In the genomic region with DNA sequence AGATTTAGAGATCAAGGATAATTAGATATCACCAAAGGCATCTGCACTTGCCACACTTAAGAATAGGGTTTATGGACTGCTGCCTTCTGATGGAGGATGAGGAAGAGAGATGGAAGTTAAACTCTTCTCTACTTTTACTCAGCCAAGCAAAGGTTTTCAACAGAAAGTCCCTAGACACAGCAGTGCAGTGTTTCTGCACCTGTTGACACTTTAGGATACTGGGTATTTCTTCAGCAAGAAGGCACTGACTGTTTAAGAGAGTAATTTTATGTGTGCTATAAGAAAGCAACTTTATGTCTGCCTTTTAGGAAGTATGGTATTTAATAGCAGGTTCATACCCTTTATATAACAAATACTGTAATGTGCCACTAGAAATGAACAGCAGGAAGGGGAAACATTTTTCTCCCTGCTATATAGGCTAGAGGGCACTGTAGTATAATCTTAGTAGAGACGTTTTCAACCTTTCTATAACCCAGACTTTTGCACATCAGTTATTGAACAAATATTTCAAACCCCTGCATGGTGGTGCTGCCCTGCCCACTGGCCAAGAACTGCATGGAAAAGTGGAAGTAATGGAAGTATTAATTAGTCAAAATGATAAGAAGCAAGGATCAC, we compare ENCODE assay signal across 14 cellular contexts.
A peak's percentile ranks its signal among the peaks of the same experiment; 100 is the strongest.
DNase-seq lines count a peak whose midpoint lies in the region; ATAC-seq, FAIRE-seq and TF ChIP-seq lines count a peak whose summit lies in the region.
"Had no signal": no experiment of that assay in that cellular context is flagged by ENCODE, and none has a peak within 500 bp of the region (broad histone marks: within the 10 kb centered on the region; RNA-seq: fewer than 3 reads in every experiment).

No MANE protein-coding gene starts in this region.

- peak; percentile 52 for ATAC-seq in K562
- ATAC-seq in HG03280 (IDR thresholded peaks at IDR 0.05; ENCODE audit: unreplicated experiment), result no peak

- H3K9ac ChIP-seq in K562 (ENCODE audit: insufficient read depth in 1 of 2, low read depth in 2 of 2, low read length in 2 of 2), result no peak overlapping the region
- H3K9ac ChIP-seq: BLaER1 had no signal

- DNase-seq in T47D (ENCODE audit: low read depth in 1 of 2, low spot score in 1 of 2), result peak; percentile 11 to 47
- no peak for DNase-seq in breast epithelium (ENCODE audit: low spot score in 2 of 2)
- peak; percentile 16 for DNase-seq in NCI-H446 treated with DMSO at 0.1 percent for 48 hours (lab: John Stamatoyannopoulos, UW)
- no peak for DNase-seq in K562 (ENCODE audit: extremely low read depth in 1 of 4, low spot score in 3 of 4)
- DNase-seq in COLO829 (ENCODE audit: low spot score), result no peak
- no peak for DNase-seq in NOMO-1 treated with dmso at 0.1 percent for 144 hours (lab: John Stamatoyannopoulos, UW; ENCODE audit: unreplicated experiment)
- DNase-seq in stimulated activated CD4-positive, alpha-beta T cell treated with anti-CD3 and anti-CD28 coated beads, Interleukin-4, amount 100 ng/mL, for 24 hours, result no peak
- DNase-seq: activated CD4-positive, alpha-beta T cell treated with anti-CD3 and anti-CD28 coated beads, Interleukin-2, amount 10 ng/mL, durations not matched to agents 7 days and 5 days; effector memory CD4-positive, alpha-beta T cell; GDM1; H9 had no signal

- POLR2A ChIA-PET in K562 (lab: Yijun Ruan, JAX), result no interaction called here

- intact Hi-C loops in breast epithelium (cut with DNase I; ENCODE audit: low total_unique reads), result no loop called here
- intact Hi-C loops in K562 (cut with micrococcal nuclease), result loop anchor here (1.0 kb wide), 1 partner anchor 114 kb away; no protein-coding TSS in a partner anchor

- WGBS in K562 (ENCODE audit: insufficient coverage, low coverage, missing lambda C conversion rate), result 0% methylated on average over 1 of the region's 1 CpG

- no peaks in the 10 kb centered on the region for H3K4me1 ChIP-seq in breast epithelium
- no peaks in the 10 kb centered on the region for H3K4me1 ChIP-seq in K562 (replicated peaks in 1 of 2; ENCODE audit: control insufficient read depth in 2 of 2, insufficient read depth in 2 of 2, low read length in 2 of 2)

- H3K36me3 ChIP-seq in breast epithelium, result no peaks in the 10 kb centered on the region
- H3K36me3 ChIP-seq in K562 (ENCODE audit: control insufficient read depth, insufficient read depth, low read length), result no peaks in the 10 kb centered on the region
- H3K36me3 ChIP-seq: BLaER1 had no signal

- no peak for TF ChIP-seq RAD21 in K562 (CRISPR knock-in tag; conservative IDR thresholded peaks at IDR 0.05 in 1 of 2, IDR thresholded peaks at IDR 0.05 in 1 of 2)

- no peak overlapping the region for H2AFZ ChIP-seq in K562 (ENCODE audit: low read depth, low read length)

- BruUV-seq in K562 (replicated peaks; lab: Mats Ljungman, UMichigan), result no TSS peak

- no peak for FAIRE-seq in K562 (lab: Jason Lieb, UNC)
- FAIRE-seq: GM18507 had no signal

- no peaks in the 10 kb centered on the region for H4K20me1 ChIP-seq in K562 (replicated peaks; ENCODE audit: control insufficient read depth, insufficient read depth, low read length)
- H4K20me1 ChIP-seq: BLaER1 had no signal

- no peaks in the 10 kb centered on the region for H3K79me2 ChIP-seq in K562 (ENCODE audit: control insufficient read depth, insufficient read depth, low read length)

- TF ChIP-seq EP300 in K562 (IDR thresholded peaks at IDR 0.05; ENCODE audit: low read length), result no peak

- TF ChIP-seq CTCF in breast epithelium (IDR thresholded peaks at IDR 0.05), result no peak
- peak in 1 of 3 experiments; percentile 41; a peak in 2 of 6 replicates for TF ChIP-seq CTCF in K562 (IDR thresholded peaks at IDR 0.05 in 2 of 3, conservative IDR thresholded peaks at IDR 0.05 in 1 of 3; ENCODE audit: insufficient read depth in 2 of 3, low read depth in 1 of 3, low read length in 3 of 3)

- no peak overlapping the region for H3K4me3 ChIP-seq in breast epithelium
- H3K4me3 ChIP-seq in K562, result no peak overlapping the region
- H3K4me3 ChIP-seq: BLaER1 had no signal

- in situ Hi-C loops in T47D (cut with HindIII; ENCODE audit: low pct_unique_long_range_greater_than_20kb, low sequenced_read_pairs), result no loop called here
- in situ Hi-C loops in K562 (cut with MboI), result no loop called here

- H3K9me3 ChIP-seq in breast epithelium (no peaks in the 10 kb centered on the region), K562 (replicated peaks; ENCODE audit: control insufficient read depth, insufficient read depth, low read depth, low read length) (no peaks in the 10 kb centered on the region)
- H3K9me3 ChIP-seq: BLaER1 had no signal

- H3K9me1 ChIP-seq in K562 (ENCODE audit: control insufficient read depth, insufficient read depth, low read length), result no peaks in the 10 kb centered on the region

- no peak for TF ChIP-seq POLR2A in breast epithelium (IDR thresholded peaks at IDR 0.05)
- no peak for TF ChIP-seq POLR2A in K562 (conservative IDR thresholded peaks at IDR 0.05)

- H3K4me2 ChIP-seq in K562 (ENCODE audit: insufficient read depth, low read length), result no peak overlapping the region
- H3K4me2 ChIP-seq: BLaER1 had no signal

- no peak overlapping the region for H3K27ac ChIP-seq in breast epithelium
- H3K27ac ChIP-seq in K562 (ENCODE audit: extremely low read depth, low read depth, low read length), result no peak overlapping the region
- H3K27ac ChIP-seq: BLaER1 had no signal

- CTCF ChIA-PET in K562 (lab: Yijun Ruan, JAX; ENCODE audit: low intra/inter-chr PET ratio), result no interaction called here

- H3K27me3 ChIP-seq in breast epithelium (no peaks in the 10 kb centered on the region), K562 (ENCODE audit: control insufficient read depth in 2 of 2, insufficient read depth in 2 of 2, low read length in 2 of 2) (no peaks in the 10 kb centered on the region)
- H3K27me3 ChIP-seq: BLaER1 had no signal

TF ChIP-seq in K562, 482 proteins besides CTCF, POLR2A, EP300 and RAD21:
- TF ChIP-seq, protein P1, sequence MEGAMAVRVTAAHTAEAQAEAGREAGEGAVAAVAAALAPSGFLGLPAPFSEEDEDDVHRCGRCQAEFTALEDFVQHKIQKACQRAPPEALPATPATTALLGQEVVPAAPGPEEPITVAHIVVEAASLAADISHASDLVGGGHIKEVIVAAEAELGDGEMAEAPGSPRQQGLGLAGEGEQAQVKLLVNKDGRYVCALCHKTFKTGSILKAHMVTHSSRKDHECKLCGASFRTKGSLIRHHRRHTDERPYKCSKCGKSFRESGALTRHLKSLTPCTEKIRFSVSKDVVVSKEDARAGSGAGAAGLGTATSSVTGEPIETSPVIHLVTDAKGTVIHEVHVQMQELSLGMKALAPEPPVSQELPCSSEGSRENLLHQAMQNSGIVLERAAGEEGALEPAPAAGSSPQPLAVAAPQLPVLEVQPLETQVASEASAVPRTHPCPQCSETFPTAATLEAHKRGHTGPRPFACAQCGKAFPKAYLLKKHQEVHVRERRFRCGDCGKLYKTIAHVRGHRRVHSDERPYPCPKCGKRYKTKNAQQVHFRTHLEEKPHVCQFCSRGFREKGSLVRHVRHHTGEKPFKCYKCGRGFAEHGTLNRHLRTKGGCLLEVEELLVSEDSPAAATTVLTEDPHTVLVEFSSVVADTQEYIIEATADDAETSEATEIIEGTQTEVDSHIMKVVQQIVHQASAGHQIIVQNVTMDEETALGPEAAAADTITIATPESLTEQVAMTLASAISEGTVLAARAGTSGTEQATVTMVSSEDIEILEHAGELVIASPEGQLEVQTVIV (CRISPR knock-in tag; IDR thresholded peaks at IDR 0.05; ENCODE audit: borderline replicate concordance), result no peak
- TF ChIP-seq NR2F6 (CRISPR knock-in tag; IDR thresholded peaks at IDR 0.05), result no peak
- TF ChIP-seq FOXJ2 (tag; IDR thresholded peaks at IDR 0.05), result no peak
- no peak for TF ChIP-seq NFE2 (IDR thresholded peaks at IDR 0.05; ENCODE audit: low read depth)
- no peak for TF ChIP-seq XRCC3 (IDR thresholded peaks at IDR 0.05)
- no peak for TF ChIP-seq CBX2 (IDR thresholded peaks at IDR 0.05; ENCODE audit: insufficient read depth, low read length, poor library complexity, severe bottlenecking)
- TF ChIP-seq, protein P2, sequence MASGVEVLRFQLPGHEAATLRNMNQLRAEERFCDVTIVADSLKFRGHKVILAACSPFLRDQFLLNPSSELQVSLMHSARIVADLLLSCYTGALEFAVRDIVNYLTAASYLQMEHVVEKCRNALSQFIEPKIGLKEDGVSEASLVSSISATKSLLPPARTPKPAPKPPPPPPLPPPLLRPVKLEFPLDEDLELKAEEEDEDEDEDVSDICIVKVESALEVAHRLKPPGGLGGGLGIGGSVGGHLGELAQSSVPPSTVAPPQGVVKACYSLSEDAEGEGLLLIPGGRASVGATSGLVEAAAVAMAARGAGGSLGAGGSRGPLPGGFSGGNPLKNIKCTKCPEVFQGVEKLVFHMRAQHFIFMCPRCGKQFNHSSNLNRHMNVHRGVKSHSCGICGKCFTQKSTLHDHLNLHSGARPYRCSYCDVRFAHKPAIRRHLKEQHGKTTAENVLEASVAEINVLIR (CRISPR knock-in tag; IDR thresholded peaks at IDR 0.05), result no peak
- TF ChIP-seq TAL1 (IDR thresholded peaks at IDR 0.05), result no peak

Comparison
In these comparisons a context has a peak if more than half of its experiments do, and no peak if none do; other contexts are left out.
1. DNase-seq: peak in T47D (2 of 2) and NCI-H446 treated with DMSO at 0.1 percent for 48 hours (single experiment); none in breast epithelium (0 of 2), K562 (0 of 4), COLO829 (single experiment), NOMO-1 treated with dmso at 0.1 percent for 144 hours (single experiment) and stimulated activated CD4-positive, alpha-beta T cell treated with anti-CD3 and anti-CD28 coated beads, Interleukin-4, amount 100 ng/mL, for 24 hours (single experiment).